15 cellular contexts compared by ENCODE assay signal in the genomic region with DNA sequence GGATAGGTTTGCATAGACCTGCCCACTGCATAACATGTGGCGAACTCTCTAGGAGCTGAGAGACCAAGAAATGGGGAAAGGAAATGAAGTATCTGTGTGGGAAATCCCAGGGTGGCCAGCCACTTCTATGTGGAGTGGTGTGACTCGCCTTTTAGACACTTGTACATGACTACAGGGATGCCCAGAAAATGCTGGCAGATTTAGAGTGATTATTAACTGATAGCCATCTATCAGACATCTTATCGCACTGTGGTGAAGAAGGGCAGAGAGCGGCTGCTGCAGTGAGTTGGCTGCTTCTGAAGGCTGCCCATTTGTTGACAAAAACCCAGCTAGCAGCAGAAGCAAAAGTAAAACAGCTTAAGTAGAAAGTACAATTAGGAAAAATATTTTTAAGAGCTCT. TPM values are rescaled to one million over a fixed set of nuclear protein-coding genes. Genes with fewer than 3 reads are reported as not detected.
A peak's percentile ranks its signal among the peaks of the same experiment; 100 is the strongest.
DNase-seq lines count a peak whose midpoint lies in the region; ATAC-seq, FAIRE-seq and TF ChIP-seq lines count a peak whose summit lies in the region.
"Had no signal": no experiment of that assay in that cellular context is flagged by ENCODE, and none has a peak within 500 bp of the region (broad histone marks: within the 10 kb centered on the region; RNA-seq: fewer than 3 reads in every experiment).

No MANE protein-coding gene starts in this region.

- H3K4me3 ChIP-seq in bronchial epithelial cell (ENCODE audit: low read depth, low read length) (no peak overlapping the region), testis (no peak overlapping the region)
- H3K4me3 ChIP-seq: ascending aorta, right lobe of liver, tibial nerve had no signal

- FAIRE-seq in bronchial epithelial cell (lab: Jason Lieb, UNC): no peak

- no peak for ATAC-seq in Right ventricle myocardium inferior

- 70 to 75% methylated on average over 4 of the region's 4 CpGs for WGBS in testis, 2 donors

- DNase-seq in Caki2 (ENCODE audit: low read depth) (peak; percentile 17), NCI-H226 (peak; percentile 55), bronchial epithelial cell (ENCODE audit: low read depth) (peak; percentile 34), kidney glomerular epithelial cell (lab: John Stamatoyannopoulos, UW) (peak; percentile 63), Right ventricle myocardium inferior (ENCODE audit: missing footprints) (no peak), germinal center (ENCODE audit: low spot score) (no peak), NCI-H345 treated with DMSO at 0.1 percent for 48 hours (lab: John Stamatoyannopoulos, UW; ENCODE audit: unreplicated experiment) (no peak), testis (no peak)
- DNase-seq: activated CD8-positive, alpha-beta memory T cell treated with anti-CD3 and anti-CD28 coated beads for 24 hours; right lobe of liver; stimulated activated CD4-positive, alpha-beta T cell treated with anti-CD3 and anti-CD28 coated beads, Interleukin-4, amount 100 ng/mL, for 1 hour; WERI-Rb-1 had no signal

- H3K36me3 ChIP-seq in bronchial epithelial cell (ENCODE audit: control insufficient read depth, insufficient read depth, low read length) (no peaks in the 10 kb centered on the region), testis (ENCODE audit: low read depth, missing control alignments) (no peaks in the 10 kb centered on the region)
- H3K36me3 ChIP-seq: ascending aorta, right lobe of liver, tibial nerve, WERI-Rb-1 had no signal

- intact Hi-C loops in Right ventricle myocardium inferior (cut with DNase I) (no loop called here), testis (cut with DNase I; ENCODE audit: low total_unique reads) (no loop called here)

- H3K27me3 ChIP-seq in bronchial epithelial cell (ENCODE audit: control insufficient read depth, insufficient read depth, low read length) (no peaks in the 10 kb centered on the region), testis (no peaks in the 10 kb centered on the region)
- H3K27me3 ChIP-seq: ascending aorta, right lobe of liver, tibial nerve had no signal

- no peak for TF ChIP-seq CTCF in bronchial epithelial cell (IDR thresholded peaks at IDR 0.05; ENCODE audit: insufficient read depth, low read length, severe bottlenecking)
- no peak for TF ChIP-seq CTCF in testis (IDR thresholded peaks at IDR 0.05)

- in situ Hi-C loops in Caki2 (cut with HindIII; ENCODE audit: low pct_unique_long_range_greater_than_20kb, low sequenced_read_pairs): no loop called here

- H3K9me3 ChIP-seq in testis: no peaks in the 10 kb centered on the region
- H3K9me3 ChIP-seq: ascending aorta, right lobe of liver had no signal

- no peaks in the 10 kb centered on the region for H3K4me1 ChIP-seq in testis
- H3K4me1 ChIP-seq: ascending aorta, right lobe of liver, tibial nerve had no signal

- H3K27ac ChIP-seq in testis: no peak overlapping the region
- H3K27ac ChIP-seq: ascending aorta, right lobe of liver, tibial nerve, WERI-Rb-1 had no signal

- no peak for TF ChIP-seq POLR2A in testis (IDR thresholded peaks at IDR 0.05)

RNA-seq across cellular contexts. Expression of gene STAC, which starts 18.1 kb away (rescaled TPM):
- total RNA-seq in Caki2 (2014; rRNA removed; shearing (Covaris generic); ENCODE audit: low replicate concordance): 8.7 and 13.3 TPM in 2 replicates
- 0.51 and 1.1 TPM in 2 replicates for total RNA-seq in bronchial epithelial cell
- 0.35 TPM for total RNA-seq in Right ventricle myocardium inferior
- total RNA-seq in testis: 1 to 10 TPM; 7.1 to 9.4 TPM
- polyA plus RNA-seq in testis (ENCODE audit: insufficient read depth, low read depth, low replicate concordance): 4.8 TPM
- polyA plus RNA-seq: IgD-negative memory B cell had no signal

Comparison
In these comparisons a context has a peak if more than half of its experiments do, and no peak if none do; other contexts are left out.
1. DNase-seq: peak in Caki2 (single experiment), NCI-H226 (single experiment), bronchial epithelial cell (single experiment) and kidney glomerular epithelial cell (single experiment); none in Right ventricle myocardium inferior (single experiment), germinal center (single experiment), NCI-H345 treated with DMSO at 0.1 percent for 48 hours (single experiment) and testis (single experiment).